Comparison of ENCODE assay signal across 1 cellular context in the genomic region with DNA sequence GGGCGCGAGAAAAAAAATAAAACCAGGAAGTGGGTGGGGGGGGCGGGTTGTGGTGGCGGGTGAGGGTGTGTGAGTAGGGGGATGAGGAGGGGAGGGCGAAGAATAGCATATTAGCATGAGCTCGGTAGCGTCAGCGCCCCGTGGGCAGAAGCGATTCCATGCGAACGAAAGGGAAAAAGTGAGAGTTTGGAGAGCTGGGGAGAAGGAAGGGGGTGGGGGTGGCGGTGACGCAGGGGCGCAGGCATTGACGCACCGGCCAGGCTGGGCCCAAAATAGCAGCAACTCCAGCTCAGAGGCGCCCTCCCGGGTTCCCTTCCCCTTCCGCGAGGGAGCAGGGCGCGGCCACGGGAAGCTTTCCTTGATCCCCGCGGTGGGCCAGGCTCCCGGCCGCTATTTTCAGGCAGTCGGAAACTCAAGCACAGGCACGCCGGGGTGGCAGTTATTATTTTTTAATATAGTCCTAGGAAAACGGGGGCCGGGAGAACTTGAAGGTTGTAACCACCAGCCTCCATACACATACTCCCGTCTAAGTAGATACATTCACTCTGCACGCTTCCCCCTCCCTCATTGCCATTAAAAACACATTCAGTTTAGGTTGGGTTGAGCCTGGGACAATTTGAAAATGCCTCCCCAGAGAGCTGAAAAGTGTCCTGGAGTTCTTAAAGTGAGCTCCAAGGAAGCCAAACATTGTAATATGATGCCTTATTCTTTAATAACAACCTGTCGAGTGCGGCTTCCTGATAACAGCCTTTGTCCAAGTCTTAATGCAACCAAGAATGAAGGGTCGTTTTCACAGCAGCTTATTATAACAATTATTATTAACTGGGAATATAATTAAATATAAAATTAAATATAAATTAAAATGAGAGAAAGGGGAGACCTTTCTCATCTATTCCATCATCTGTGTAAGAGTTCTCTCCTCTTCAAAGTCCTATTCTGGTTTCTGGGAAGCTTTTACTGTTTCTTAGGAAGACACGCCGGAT.
TF ChIP-seq lines count a peak whose summit lies in the region.

No MANE protein-coding gene starts in this region.

TF ChIP-seq in HepG2, 621 proteins besides CTCF, POLR2A, EP300 and RAD21 (continued from another document):
- no peak for TF ChIP-seq SOX6 (IDR thresholded peaks at IDR 0.05)
- TF ChIP-seq SOX6 (CRISPR knock-in tag; IDR thresholded peaks at IDR 0.05): 0 out of 2 replicates have a peak, but pooled peaks have one; percentile 5
- no peak for TF ChIP-seq ZNF33B (CRISPR knock-in tag; IDR thresholded peaks at IDR 0.05)
- TF ChIP-seq ESRRA (CRISPR knock-in tag; IDR thresholded peaks at IDR 0.05; ENCODE audit: low read depth): no peak
- no peak for TF ChIP-seq TOPORS (CRISPR knock-in tag; IDR thresholded peaks at IDR 0.05)
- TF ChIP-seq LCORL (IDR thresholded peaks at IDR 0.05): no peak
- no peak for TF ChIP-seq LCORL (CRISPR knock-in tag; IDR thresholded peaks at IDR 0.05)
- TF ChIP-seq KMT2A (CRISPR knock-in tag; IDR thresholded peaks at IDR 0.05): no peak
- TF ChIP-seq, protein P1, sequence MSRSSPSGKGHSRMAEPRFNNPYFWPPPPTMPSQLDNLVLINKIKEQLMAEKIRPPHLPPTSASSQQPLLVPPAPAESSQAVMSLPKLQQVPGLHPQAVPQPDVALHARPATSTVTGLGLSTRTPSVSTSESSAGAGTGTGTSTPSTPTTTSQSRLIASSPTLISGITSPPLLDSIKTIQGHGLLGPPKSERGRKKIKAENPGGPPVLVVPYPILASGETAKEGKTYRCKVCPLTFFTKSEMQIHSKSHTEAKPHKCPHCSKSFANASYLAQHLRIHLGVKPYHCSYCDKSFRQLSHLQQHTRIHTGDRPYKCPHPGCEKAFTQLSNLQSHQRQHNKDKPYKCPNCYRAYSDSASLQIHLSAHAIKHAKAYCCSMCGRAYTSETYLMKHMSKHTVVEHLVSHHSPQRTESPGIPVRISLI (CRISPR knock-in tag; IDR thresholded peaks at IDR 0.05; ENCODE audit: borderline replicate concordance): 0 out of 2 replicates have a peak, but pooled peaks have one; percentile 45
- TF ChIP-seq, protein P2, sequence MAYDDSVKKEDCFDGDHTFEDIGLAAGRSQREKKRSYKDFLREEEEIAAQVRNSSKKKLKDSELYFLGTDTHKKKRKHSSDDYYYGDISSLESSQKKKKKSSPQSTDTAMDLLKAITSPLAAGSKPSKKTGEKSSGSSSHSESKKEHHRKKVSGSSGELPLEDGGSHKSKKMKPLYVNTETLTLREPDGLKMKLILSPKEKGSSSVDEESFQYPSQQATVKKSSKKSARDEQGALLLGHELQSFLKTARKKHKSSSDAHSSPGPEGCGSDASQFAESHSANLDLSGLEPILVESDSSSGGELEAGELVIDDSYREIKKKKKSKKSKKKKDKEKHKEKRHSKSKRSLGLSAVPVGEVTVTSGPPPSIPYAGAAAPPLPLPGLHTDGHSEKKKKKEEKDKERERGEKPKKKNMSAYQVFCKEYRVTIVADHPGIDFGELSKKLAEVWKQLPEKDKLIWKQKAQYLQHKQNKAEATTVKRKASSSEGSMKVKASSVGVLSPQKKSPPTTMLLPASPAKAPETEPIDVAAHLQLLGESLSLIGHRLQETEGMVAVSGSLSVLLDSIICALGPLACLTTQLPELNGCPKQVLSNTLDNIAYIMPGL (CRISPR knock-in tag; IDR thresholded peaks at IDR 0.05; ENCODE audit: borderline replicate concordance in 1 of 2, low read depth in 1 of 2): peak in 1 of 2 experiments; percentile 31; a peak in 1 of 4 replicates
- 0 out of 2 replicates have a peak, but pooled peaks have one; percentile 6 for TF ChIP-seq FOSL2 (CRISPR knock-in tag; IDR thresholded peaks at IDR 0.05)
- 0 out of 2 replicates have a peak, but pooled peaks have one; percentile 12 for TF ChIP-seq HOXA3 (CRISPR knock-in tag; IDR thresholded peaks at IDR 0.05)
- no peak for TF ChIP-seq MIER3 (CRISPR knock-in tag; IDR thresholded peaks at IDR 0.05; ENCODE audit: borderline replicate concordance)
- TF ChIP-seq ZNF678 (CRISPR knock-in tag; IDR thresholded peaks at IDR 0.05): no peak
- TF ChIP-seq DMAP1 (CRISPR knock-in tag; IDR thresholded peaks at IDR 0.05): no peak; the same call in 1 of the 2 replicates
- no peak for TF ChIP-seq ZNF7 (CRISPR knock-in tag; IDR thresholded peaks at IDR 0.05)
- TF ChIP-seq ZNF773 (CRISPR knock-in tag; IDR thresholded peaks at IDR 0.05; ENCODE audit: borderline replicate concordance): no peak
- no peak for TF ChIP-seq FOXP1 (IDR thresholded peaks at IDR 0.05)
- no peak for TF ChIP-seq FOXP1 (CRISPR knock-in tag; IDR thresholded peaks at IDR 0.05)
- TF ChIP-seq GZF1 (CRISPR knock-in tag; IDR thresholded peaks at IDR 0.05): no peak
- no peak for TF ChIP-seq U2AF2 (IDR thresholded peaks at IDR 0.05; ENCODE audit: low read depth, low read length)
- no peak for TF ChIP-seq SP5 (CRISPR knock-in tag; IDR thresholded peaks at IDR 0.05; ENCODE audit: borderline replicate concordance, low read depth)
- no peak for TF ChIP-seq ZNF761 (CRISPR knock-in tag; conservative IDR thresholded peaks at IDR 0.05)
- TF ChIP-seq GABPB1 (CRISPR knock-in tag; IDR thresholded peaks at IDR 0.05): peak; percentile 51; the same call in 1 of the 2 replicates
- no peak for TF ChIP-seq FOXC1 (CRISPR knock-in tag; IDR thresholded peaks at IDR 0.05; ENCODE audit: borderline replicate concordance)
- TF ChIP-seq ZNF207 (IDR thresholded peaks at IDR 0.05; ENCODE audit: borderline replicate concordance): no peak
- no peak for TF ChIP-seq ZNF101 (CRISPR knock-in tag; IDR thresholded peaks at IDR 0.05; ENCODE audit: borderline replicate concordance, low read depth)
- no peak for TF ChIP-seq ZFP62 (CRISPR knock-in tag; IDR thresholded peaks at IDR 0.05)
- no peak for TF ChIP-seq TP53 (CRISPR knock-in tag; conservative IDR thresholded peaks at IDR 0.05)
- TF ChIP-seq, protein P3, sequence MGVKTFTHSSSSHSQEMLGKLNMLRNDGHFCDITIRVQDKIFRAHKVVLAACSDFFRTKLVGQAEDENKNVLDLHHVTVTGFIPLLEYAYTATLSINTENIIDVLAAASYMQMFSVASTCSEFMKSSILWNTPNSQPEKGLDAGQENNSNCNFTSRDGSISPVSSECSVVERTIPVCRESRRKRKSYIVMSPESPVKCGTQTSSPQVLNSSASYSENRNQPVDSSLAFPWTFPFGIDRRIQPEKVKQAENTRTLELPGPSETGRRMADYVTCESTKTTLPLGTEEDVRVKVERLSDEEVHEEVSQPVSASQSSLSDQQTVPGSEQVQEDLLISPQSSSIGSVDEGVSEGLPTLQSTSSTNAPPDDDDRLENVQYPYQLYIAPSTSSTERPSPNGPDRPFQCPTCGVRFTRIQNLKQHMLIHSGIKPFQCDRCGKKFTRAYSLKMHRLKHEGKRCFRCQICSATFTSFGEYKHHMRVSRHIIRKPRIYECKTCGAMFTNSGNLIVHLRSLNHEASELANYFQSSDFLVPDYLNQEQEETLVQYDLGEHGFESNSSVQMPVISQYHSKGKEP (CRISPR knock-in tag; IDR thresholded peaks at IDR 0.05): no peak
- TF ChIP-seq PBX2 (CRISPR knock-in tag; IDR thresholded peaks at IDR 0.05): no peak
- no peak for TF ChIP-seq BRF2 (CRISPR knock-in tag; IDR thresholded peaks at IDR 0.05)
- TF ChIP-seq STAG1 (CRISPR knock-in tag; IDR thresholded peaks at IDR 0.05): peak; percentile 33
- no peak for TF ChIP-seq GLMP (CRISPR knock-in tag; IDR thresholded peaks at IDR 0.05; ENCODE audit: borderline replicate concordance)
- TF ChIP-seq ASH2L (IDR thresholded peaks at IDR 0.05; ENCODE audit: insufficient read length, low read depth, low read length): peak; percentile 30
- no peak for TF ChIP-seq FLYWCH1 (CRISPR knock-in tag; IDR thresholded peaks at IDR 0.05)
- peak; percentile 55; the same call in 1 of the 2 replicates for TF ChIP-seq ZNF746 (CRISPR knock-in tag; IDR thresholded peaks at IDR 0.05)
- no peak for TF ChIP-seq PHF20 (CRISPR knock-in tag; IDR thresholded peaks at IDR 0.05)
- TF ChIP-seq THAP11 (CRISPR knock-in tag; IDR thresholded peaks at IDR 0.05): no peak
